11 cellular contexts compared by ENCODE assay signal in genomic region chr1:89286549-89287181, GRCh38. TPM values are rescaled to one million over a fixed set of nuclear protein-coding genes. Genes with fewer than 3 reads are reported as not detected.
DNase-seq lines count a peak whose midpoint lies in the region; ATAC-seq and TF ChIP-seq lines count a peak whose summit lies in the region.
"Had no signal": no experiment of that assay in that cellular context is flagged by ENCODE, and none has a peak within 500 bp of the region (broad histone marks: within the 10 kb centered on the region; RNA-seq: fewer than 3 reads in every experiment).

No MANE protein-coding gene starts in this region.

- no peak for DNase-seq in foreskin keratinocyte
- no peak for DNase-seq in stimulated activated CD4-positive, alpha-beta T cell treated with anti-CD3 and anti-CD28 coated beads, Interleukin-2, amount 100 ng/mL, for 48 hours
- DNase-seq in HCEC 1CT = no peak
- no peak for DNase-seq in brain microvascular endothelial cell
- DNase-seq: dermis blood vessel endothelial cell, pancreas had no signal

- no peaks in the 10 kb centered on the region for H3K27me3 Mint-ChIP-seq in dendritic cell treated with granulocyte-macrophage colony-stimulating factor and Interleukin-4, amounts not matched to agents 40 ng/mL and 50 ng/mL, for 4 days

- TF ChIP-seq CTCF in foreskin keratinocyte (conservative IDR thresholded peaks at IDR 0.05) (no peak), brain microvascular endothelial cell (IDR thresholded peaks at IDR 0.05; ENCODE audit: low read depth, low read length, missing control alignments) (no peak)

- intact Hi-C loops in dendritic cell treated with granulocyte-macrophage colony-stimulating factor and Interleukin-4, amounts not matched to agents 40 ng/mL and 50 ng/mL, for 4 days (cut with micrococcal nuclease) = no loop called here

- H3K4me2 ChIP-seq in BLaER1 treated with 17β-estradiol and CSF1 and Interleukin-3, amounts not matched to agents 10 nM and 100 nM = peak overlapping the region; percentile 38 to 67 (median 52); a peak in 21 of 22 replicates

- peaks cover 10 to 18% (median 13%) of the 10 kb centered on the region in 11 experiments; a peak in 21 of 22 replicates for H3K9me3 ChIP-seq in BLaER1 treated with 17β-estradiol and CSF1 and Interleukin-3, amounts not matched to agents 10 nM and 100 nM (replicated peaks in 1 of 11)
- H3K9me3 ChIP-seq: pancreas had no signal

- H3K27ac Mint-ChIP-seq in dendritic cell treated with granulocyte-macrophage colony-stimulating factor and Interleukin-4, amounts not matched to agents 40 ng/mL and 50 ng/mL, for 4 days = peak overlapping the region; percentile 77

- no peaks in the 10 kb centered on the region for H3K27me3 ChIP-seq in BLaER1 treated with 17β-estradiol and CSF1 and Interleukin-3, amounts not matched to agents 10 nM and 100 nM
- H3K27me3 ChIP-seq in foreskin keratinocyte (no peaks in the 10 kb centered on the region), brain microvascular endothelial cell (replicated peaks) (no peaks in the 10 kb centered on the region)
- H3K27me3 ChIP-seq: pancreas had no signal

- H3K4me3 ChIP-seq in BLaER1 treated with 17β-estradiol and CSF1 and Interleukin-3, amounts not matched to agents 10 nM and 100 nM = no peak overlapping the region
- H3K4me3 ChIP-seq in brain microvascular endothelial cell (ENCODE audit: low read depth, low read length) = no peak overlapping the region
- H3K4me3 ChIP-seq: pancreas had no signal

- in situ Hi-C loops in brain microvascular endothelial cell (cut with HindIII; ENCODE audit: low pct_ligation_motif_present, low sequenced_read_pairs) = no loop called here

- no peak overlapping the region; a peak in 1 of 22 replicates for H3K27ac ChIP-seq in BLaER1 treated with 17β-estradiol and CSF1 and Interleukin-3, amounts not matched to agents 10 nM and 100 nM
- H3K27ac ChIP-seq in foreskin keratinocyte (no peak overlapping the region), brain microvascular endothelial cell (no peak overlapping the region)
- H3K27ac ChIP-seq: pancreas had no signal

- ATAC-seq in GM19372 (IDR thresholded peaks at IDR 0.05; ENCODE audit: low read depth, unreplicated experiment) (peak; percentile 95), HG03175 (IDR thresholded peaks at IDR 0.05; ENCODE audit: unreplicated experiment) (peak; percentile 89), foreskin keratinocyte (no peak)

- no peaks in the 10 kb centered on the region for H4K20me1 ChIP-seq in BLaER1 treated with 17β-estradiol and CSF1 and Interleukin-3, amounts not matched to agents 10 nM and 100 nM

- H3K36me3 Mint-ChIP-seq in dendritic cell treated with granulocyte-macrophage colony-stimulating factor and Interleukin-4, amounts not matched to agents 40 ng/mL and 50 ng/mL, for 4 days (ENCODE audit: low read depth) = no peaks in the 10 kb centered on the region

- peaks cover 10% of the 10 kb centered on the region for H3K9me3 Mint-ChIP-seq in dendritic cell treated with granulocyte-macrophage colony-stimulating factor and Interleukin-4, amounts not matched to agents 40 ng/mL and 50 ng/mL, for 4 days

- H3K4me3 Mint-ChIP-seq in dendritic cell treated with granulocyte-macrophage colony-stimulating factor and Interleukin-4, amounts not matched to agents 40 ng/mL and 50 ng/mL, for 4 days = peak overlapping the region; percentile 30

- H3K4me1 ChIP-seq in BLaER1 treated with 17β-estradiol and CSF1 and Interleukin-3, amounts not matched to agents 10 nM and 100 nM = peaks cover 10 to 17% (median 14%) of the 10 kb centered on the region in 10 experiments; a peak in 18 of 20 replicates
- no peaks in the 10 kb centered on the region for H3K4me1 ChIP-seq in foreskin keratinocyte
- H3K4me1 ChIP-seq: pancreas had no signal

- peaks cover 38% of the 10 kb centered on the region for H3K4me1 Mint-ChIP-seq in dendritic cell treated with granulocyte-macrophage colony-stimulating factor and Interleukin-4, amounts not matched to agents 40 ng/mL and 50 ng/mL, for 4 days (ENCODE audit: low read depth)

- no peaks in the 10 kb centered on the region for H3K36me3 ChIP-seq in BLaER1 treated with 17β-estradiol and CSF1 and Interleukin-3, amounts not matched to agents 10 nM and 100 nM
- no peaks in the 10 kb centered on the region for H3K36me3 ChIP-seq in brain microvascular endothelial cell (replicated peaks)
- H3K36me3 ChIP-seq: pancreas had no signal

- 0 out of 22 replicates have a peak overlapping the region, but pooled peaks of 1 of the 11 experiments have one; percentile 21 for H3K9ac ChIP-seq in BLaER1 treated with 17β-estradiol and CSF1 and Interleukin-3, amounts not matched to agents 10 nM and 100 nM

RNA-seq across cellular contexts. Expression of gene GBP5, which starts 14.0 kb away (rescaled TPM):
- not detected in 2 replicates for total RNA-seq in foreskin keratinocyte
- not detected in 2 replicates for polyA plus RNA-seq in foreskin keratinocyte
- total RNA-seq: RPMI7951 had no signal
